8 cellular contexts compared by ENCODE assay signal in genomic region chr15:90902996-90903732, GRCh38. TPM values are rescaled to one million over a fixed set of nuclear protein-coding genes. Genes with fewer than 3 reads are reported as not detected.
DNase-seq lines count a peak whose midpoint lies in the region; ATAC-seq and TF ChIP-seq lines count a peak whose summit lies in the region.

TSS of gene MAN2A2 (plus strand) at chr15:90903302. CDS start at chr15:90904208, 906 bp downstream.

- H3K9me3 ChIP-seq in adipocyte (ENCODE audit: control insufficient read depth, low read length) (no peaks in the 10 kb centered on the region), heart right ventricle (no peaks in the 10 kb centered on the region), upper lobe of left lung (no peaks in the 10 kb centered on the region)

- DNase-seq in Daoy (ENCODE audit: low read depth): peak; percentile 63
- DNase-seq in T follicular helper cell (ENCODE audit: low read depth): peak; percentile 33
- peak; percentile 80 for DNase-seq in adipocyte (ENCODE audit: low read depth)
- peak; percentile 58 to 66 for DNase-seq in heart right ventricle
- peak; percentile 90 for DNase-seq in posterior vena cava (ENCODE audit: low spot score)
- peak; percentile 74 to 94 for DNase-seq in upper lobe of left lung

- peak in 3 of 4 donors; percentile 23 to 69 (median 47) for TF ChIP-seq POLR2A in upper lobe of left lung (IDR thresholded peaks at IDR 0.05)

- H3K9ac ChIP-seq in adipocyte (ENCODE audit: low read length): peak within 1 kb of the TSS; percentile 94

- H3K27ac ChIP-seq in heart right ventricle (peak within 1 kb of the TSS; percentile 79 to 97 (median 94)), upper lobe of left lung (peak within 1 kb of the TSS; percentile 93 to 97 (median 94))

- ATAC-seq in GM21576 (IDR thresholded peaks at IDR 0.05; ENCODE audit: unreplicated experiment): peak; percentile 51
- peak; percentile 48 to 66 (median 58) for ATAC-seq in heart right ventricle
- ATAC-seq in upper lobe of left lung (ENCODE audit: low FRiP score in 2 of 2): peak; percentile 75 to 80

- TF ChIP-seq EP300 in Ishikawa (IDR thresholded peaks at IDR 0.05; ENCODE audit: borderline replicate concordance) (no peak), upper lobe of left lung (IDR thresholded peaks at IDR 0.05) (no peak)

- H3K27me3 ChIP-seq in adipocyte (replicated peaks; ENCODE audit: control insufficient read depth, insufficient read depth, low read length): no peaks in the 10 kb centered on the region
- no peaks in the 10 kb centered on the region for H3K27me3 ChIP-seq in heart right ventricle
- H3K27me3 ChIP-seq in upper lobe of left lung: no peaks in the 10 kb centered on the region

- H3K4me3 ChIP-seq in adipocyte (ENCODE audit: low read length) (peak within 1 kb of the TSS; percentile 89), heart right ventricle (peak within 1 kb of the TSS; percentile 76 to 93 (median 86)), upper lobe of left lung (peak within 1 kb of the TSS; percentile 70 to 93 (median 86))

- TF ChIP-seq CTCF in heart right ventricle (IDR thresholded peaks at IDR 0.05) (peak in 1 of 9 donors; percentile 3), upper lobe of left lung (IDR thresholded peaks at IDR 0.05) (no peak)

- no peak for TF ChIP-seq RAD21 in Ishikawa (IDR thresholded peaks at IDR 0.05; ENCODE audit: low read depth)

- peaks cover 22% of the 10 kb centered on the region for H3K36me3 ChIP-seq in adipocyte (ENCODE audit: control insufficient read depth, insufficient read depth, low read length, severe bottlenecking)
- H3K36me3 ChIP-seq in heart right ventricle: peaks cover 0 to 38% (median 27%) of the 10 kb centered on the region in 9 donors
- H3K36me3 ChIP-seq in upper lobe of left lung: peaks cover 29 to 35% (median 32%) of the 10 kb centered on the region in 4 donors

- H3K4me1 ChIP-seq in adipocyte (ENCODE audit: control insufficient read depth, insufficient read depth, low read length) (peaks cover 25% of the 10 kb centered on the region), heart right ventricle (peaks cover 6 to 49% (median 33%) of the 10 kb centered on the region in 9 donors), upper lobe of left lung (peaks cover 12 to 23% (median 16%) of the 10 kb centered on the region in 4 donors)

- intact Hi-C loops in heart right ventricle (cut with DNase I) (loop anchor here in 6 of 10 donors (1.0 to 2.0 kb wide), 4 partner anchors 26 to 31 kb away; partner anchors contain the start of gene HDDC3 (in 4 of the 6)), posterior vena cava (cut with DNase I) (no loop called here)

- 1% methylated on average over 50 to 53 of the region's 53 CpGs for WGBS in heart right ventricle, 2 donors
- 2 to 3% methylated on average over 14 to 27 of the region's 53 CpGs for WGBS in upper lobe of left lung, 2 donors

TF ChIP-seq in Ishikawa, 13 proteins besides CTCF, POLR2A, EP300 and RAD21:
- no peak for TF ChIP-seq REST (IDR thresholded peaks at IDR 0.05; ENCODE audit: low read depth)
- TF ChIP-seq TEAD4 (IDR thresholded peaks at IDR 0.05): no peak
- no peak for TF ChIP-seq USF1 (IDR thresholded peaks at IDR 0.05)
- TF ChIP-seq CEBPB (IDR thresholded peaks at IDR 0.05): no peak
- TF ChIP-seq TCF12 (IDR thresholded peaks at IDR 0.05; ENCODE audit: low read depth): 0 out of 2 replicates have a peak, but pooled peaks have one; percentile 46
- TF ChIP-seq CREB1 (IDR thresholded peaks at IDR 0.05; ENCODE audit: low read depth): no peak
- no peak for TF ChIP-seq FOXM1 (IDR thresholded peaks at IDR 0.05; ENCODE audit: borderline replicate concordance, low read depth)
- TF ChIP-seq YY1 (IDR thresholded peaks at IDR 0.05; ENCODE audit: low read depth): no peak
- no peak; the same call in 1 of the 2 replicates for TF ChIP-seq MAX (IDR thresholded peaks at IDR 0.05)
- TF ChIP-seq NFIC (IDR thresholded peaks at IDR 0.05): no peak
- peak; percentile 56; the same call in 1 of the 2 replicates for TF ChIP-seq TAF1 (IDR thresholded peaks at IDR 0.05; ENCODE audit: low read depth)
- TF ChIP-seq ZBTB7A (IDR thresholded peaks at IDR 0.05; ENCODE audit: low read depth): no peak; the same call in 1 of the 2 replicates
- TF ChIP-seq EGR1 (IDR thresholded peaks at IDR 0.05): peak; percentile 93

RNA-seq across cellular contexts. Expression of gene MAN2A2, which starts in this region (rescaled TPM):
- total RNA-seq in Daoy (2014; rRNA removed; shearing (Covaris generic)): 2.1 and 8.2 TPM in 2 replicates
- total RNA-seq in heart right ventricle (100 to 1,000 TPM in 4 of 10 donors, 10 to 100 TPM in 6; 78.3 to 157 (median 98.1) TPM), posterior vena cava (10 to 100 TPM; 53.0 to 57.6 TPM), upper lobe of left lung (100 to 1,000 TPM in 2 of 6 donors, 10 to 100 TPM in 4; 36.8 to 219 (median 90.1) TPM)
- 10 to 100 TPM; 24.8 to 84.5 TPM for polyA plus RNA-seq in heart right ventricle

Comparison
In these comparisons a context has a peak if more than half of its experiments do, and no peak if none do; other contexts are left out.
1. Peak in every context shown above with its lines: DNase-seq, ATAC-seq, H3K4me3 ChIP-seq and H3K27ac ChIP-seq.
2. DNase-seq: peak in every context shown above with its lines; median percentile 90 in posterior vena cava; 84 in upper lobe of left lung; 80 in adipocyte; 63 in Daoy; 62 in heart right ventricle; 33 in T follicular helper cell.
3. intact Hi-C loops: an anchor here in heart right ventricle (1.0 to 2.0 kb wide); none called in posterior vena cava.